15 cellular contexts compared by ENCODE assay signal in genomic region chr3:149975919-149976318, GRCh38. TPM values are rescaled to one million over a fixed set of nuclear protein-coding genes. Genes with fewer than 3 reads are reported as not detected.
A peak's percentile ranks its signal among the peaks of the same experiment; 100 is the strongest.
DNase-seq lines count a peak whose midpoint lies in the region; ATAC-seq and TF ChIP-seq lines count a peak whose summit lies in the region.
"Had no signal": no experiment of that assay in that cellular context is flagged by ENCODE, and none has a peak within 500 bp of the region (broad histone marks: within the 10 kb centered on the region; RNA-seq: fewer than 3 reads in every experiment).

No MANE protein-coding gene starts in this region.

- no peak overlapping the region for H3K4me3 ChIP-seq in BE2C (ENCODE audit: low read depth, low read length)
- H3K4me3 ChIP-seq: adrenal gland, colonic mucosa, Peyer's patch had no signal

- H3K27me3 ChIP-seq in BE2C = no peaks in the 10 kb centered on the region
- H3K27me3 ChIP-seq: adrenal gland, colonic mucosa, Peyer's patch had no signal

- TF ChIP-seq CTCF in BE2C (IDR thresholded peaks at IDR 0.05; ENCODE audit: low read depth, low read length) = peak; percentile 51
- TF ChIP-seq CTCF in GM12873 (IDR thresholded peaks at IDR 0.05; ENCODE audit: insufficient read depth, low read depth, low read length, missing control alignments) = peak; percentile 39

- TF ChIP-seq POLR2A in erythroblast (IDR thresholded peaks at IDR 0.05; ENCODE audit: low read length) = no peak

- ATAC-seq in Right ventricle myocardium inferior = no peak
- ATAC-seq: left lobe of liver had no signal

- no peaks in the 10 kb centered on the region; the same call in 1 of the 2 replicates for H3K4me1 ChIP-seq in BE2C
- H3K4me1 ChIP-seq: colonic mucosa had no signal

- no peaks in the 10 kb centered on the region for H3K36me3 ChIP-seq in BE2C
- H3K36me3 ChIP-seq: adrenal gland, colonic mucosa, Peyer's patch had no signal

- DNase-seq in BE2C (no peak), NAMALWA (ENCODE audit: low spot score) (peak; percentile 56), erythroblast (lab: John Stamatoyannopoulos, UW) (peak; percentile 1 to 6), HuH-7.5 (ENCODE audit: low spot score) (no peak), Right ventricle myocardium inferior (ENCODE audit: missing footprints) (no peak), NCI-H1436 treated with DMSO at 0.1 percent for 48 hours (lab: John Stamatoyannopoulos, UW) (no peak)
- no peak for DNase-seq in stimulated activated CD4-positive, alpha-beta T cell treated with anti-CD3 and anti-CD28 coated beads, Interleukin-2, amount 100 ng/mL, for 24 hours
- DNase-seq: activated CD4-positive, alpha-beta T cell treated with anti-CD3 and anti-CD28 coated beads for 1 hour; activated T-cell treated with anti-CD3 and anti-CD28 coated beads, Interleukin-2, amount 50 U/mL, for 1 hour; adrenal gland; Calu3; colonic mucosa; Peyer's patch had no signal

- intact Hi-C loops in Right ventricle myocardium inferior (cut with DNase I) = no loop called here

- no peaks in the 10 kb centered on the region for H3K9me3 ChIP-seq in BE2C
- H3K9me3 ChIP-seq: adrenal gland, colonic mucosa, Peyer's patch had no signal

RNA-seq across cellular contexts. Expression of gene PFN2, which starts 5.2 kb away (rescaled TPM):
- 84.8 TPM for polyA plus RNA-seq in BE2C (2012; ENCODE audit: insufficient read depth, insufficient read length, low read depth)
- total RNA-seq in Right ventricle myocardium inferior = 71.2 TPM

Comparison
In these comparisons a context has a peak if more than half of its experiments do, and no peak if none do; other contexts are left out.
1. DNase-seq: peak in NAMALWA (single experiment) and erythroblast (2 of 2); none in BE2C (single experiment), stimulated activated CD4-positive, alpha-beta T cell treated with anti-CD3 and anti-CD28 coated beads, Interleukin-2, amount 100 ng/mL, for 24 hours (0 of 2), HuH-7.5 (single experiment), Right ventricle myocardium inferior (single experiment) and NCI-H1436 treated with DMSO at 0.1 percent for 48 hours (single experiment).